2 cellular contexts compared by ENCODE assay signal in the genomic region with DNA sequence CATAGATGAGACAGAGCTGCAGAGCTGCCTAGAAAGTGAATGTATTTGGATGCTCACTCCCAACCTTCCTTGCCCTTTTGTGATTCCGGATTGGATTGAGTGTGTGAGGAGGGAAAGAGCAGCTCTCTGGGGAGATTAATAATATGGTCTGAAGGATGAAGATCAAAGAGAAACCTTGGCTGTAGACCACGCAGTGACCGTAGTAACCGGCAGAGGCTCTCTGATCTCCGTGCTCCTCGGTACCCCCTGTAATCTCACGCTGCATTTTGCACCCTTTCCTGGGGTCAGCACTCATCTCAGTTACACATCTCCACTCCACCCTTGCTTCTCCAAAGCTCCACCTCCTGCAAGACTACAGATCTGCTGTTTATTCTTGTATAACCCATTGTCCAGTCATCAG.
TF ChIP-seq lines count a peak whose summit lies in the region.

No MANE protein-coding gene starts in this region.

TF ChIP-seq in HepG2, 621 proteins besides CTCF, POLR2A, EP300 and RAD21:
- TF ChIP-seq PAX8 (CRISPR knock-in tag; IDR thresholded peaks at IDR 0.05; ENCODE audit: borderline replicate concordance) (no peak), ZNF263 (CRISPR knock-in tag; IDR thresholded peaks at IDR 0.05) (peak; percentile 69)

TF ChIP-seq in GM12891, 5 proteins besides CTCF, POLR2A, EP300 and RAD21:
- TF ChIP-seq SPI1 (IDR thresholded peaks at IDR 0.05; ENCODE audit: low read depth, low read length): no peak
- TF ChIP-seq POLR2AphosphoS5 (IDR thresholded peaks at IDR 0.05; ENCODE audit: low read depth, low read length): no peak
- no peak for TF ChIP-seq TAF1 (IDR thresholded peaks at IDR 0.05; ENCODE audit: low read depth, low read length)
- TF ChIP-seq POU2F2 (IDR thresholded peaks at IDR 0.05; ENCODE audit: low read depth, low read length): no peak
- TF ChIP-seq PAX5 (IDR thresholded peaks at IDR 0.05; ENCODE audit: insufficient read depth, low read length, severe bottlenecking): no peak
TF ChIP-seq in GM12891: peak in this region for 0.
